ENCODE assay signal across 19 cellular contexts in genomic region chr9:124809741-124810500, GRCh38. TPM values are rescaled to one million over a fixed set of nuclear protein-coding genes. Genes with fewer than 3 reads are reported as not detected.
DNase-seq lines count a peak whose midpoint lies in the region; TF ChIP-seq lines count a peak whose summit lies in the region.
"Had no signal": no experiment of that assay in that cellular context is flagged by ENCODE, and none has a peak within 500 bp of the region (broad histone marks: within the 10 kb centered on the region; RNA-seq: fewer than 3 reads in every experiment).

No MANE protein-coding gene starts in this region.

- TF ChIP-seq POLR2A in uterus (IDR thresholded peaks at IDR 0.05): no peak

- intact Hi-C loops in left ventricle myocardium inferior (cut with micrococcal nuclease) (no loop called here), uterus (cut with DNase I; ENCODE audit: low total_unique reads) (no loop called here)
- intact Hi-C loops in dendritic cell treated with granulocyte-macrophage colony-stimulating factor and Interleukin-4, amounts not matched to agents 40 ng/mL and 50 ng/mL, for 4 days (cut with micrococcal nuclease): no loop called here

- no peaks in the 10 kb centered on the region for H3K9me3 ChIP-seq in left ventricle myocardium inferior (replicated peaks)
- no peaks in the 10 kb centered on the region for H3K9me3 ChIP-seq in right atrium auricular region
- H3K9me3 ChIP-seq in muscle layer of colon (ENCODE audit: low read length): no peaks in the 10 kb centered on the region
- H3K9me3 ChIP-seq in uterus: no peaks in the 10 kb centered on the region
- no peaks in the 10 kb centered on the region for H3K9me3 ChIP-seq in BE2C
- H3K9me3 ChIP-seq: BLaER1 treated with 17β-estradiol and CSF1 and Interleukin-3, amounts not matched to agents 10 nM and 100 nM had no signal

- H3K4me3 ChIP-seq in left ventricle myocardium inferior: no peak overlapping the region
- no peak overlapping the region for H3K4me3 ChIP-seq in right atrium auricular region
- no peak overlapping the region for H3K4me3 ChIP-seq in muscle layer of colon (ENCODE audit: low read depth in 1 of 2, low read length in 2 of 2)
- H3K4me3 ChIP-seq in uterus: no peak overlapping the region
- no peak overlapping the region for H3K4me3 ChIP-seq in BE2C (ENCODE audit: low read depth, low read length)
- H3K4me3 ChIP-seq: BLaER1 treated with 17β-estradiol and CSF1 and Interleukin-3, amounts not matched to agents 10 nM and 100 nM had no signal

- H3K9ac ChIP-seq in muscle layer of colon (ENCODE audit: low read length): no peak overlapping the region
- H3K9ac ChIP-seq: BLaER1 treated with 17β-estradiol and CSF1 and Interleukin-3, amounts not matched to agents 10 nM and 100 nM had no signal

- TF ChIP-seq CTCF in left ventricle myocardium inferior (IDR thresholded peaks at IDR 0.05; ENCODE audit: borderline replicate concordance): no peak
- no peak for TF ChIP-seq CTCF in right atrium auricular region (IDR thresholded peaks at IDR 0.05)
- no peak for TF ChIP-seq CTCF in uterus (IDR thresholded peaks at IDR 0.05)
- TF ChIP-seq CTCF in BE2C (IDR thresholded peaks at IDR 0.05; ENCODE audit: low read depth, low read length): no peak

- DNase-seq in left ventricle myocardium inferior (no peak), right atrium auricular region (ENCODE audit: low spot score) (no peak), uterus (no peak), BE2C (no peak)
- DNase-seq in stimulated activated CD4-positive, alpha-beta T cell treated with anti-CD3 and anti-CD28 coated beads, Interleukin-4, amount 100 ng/mL, for 1 hour: no peak
- no peak for DNase-seq in central memory CD4-positive, alpha-beta T cell
- DNase-seq: activated CD4-positive, CD25-positive, alpha-beta regulatory T cell treated with anti-CD3 and anti-CD28 coated beads, Interleukin-2, amount 50 U/mL, for 72 hours; activated naive CD4-positive, alpha-beta T cell treated with anti-CD3 and anti-CD28 coated beads for 36 hours; activated T-cell treated with anti-CD3 and anti-CD28 coated beads, Interleukin-2, amount 50 U/mL, for 4 hours; effector CD4-positive, alpha-beta T cell; Karpas-422; NCI-H524 treated with DMSO at 0.1 percent for 48 hours; stimulated activated CD8-positive, alpha-beta memory T cell treated with anti-CD3 and anti-CD28 coated beads, Interleukin-4, amount 100 ng/mL, for 48 hours; substantia nigra had no signal

- H3K27me3 Mint-ChIP-seq in dendritic cell treated with granulocyte-macrophage colony-stimulating factor and Interleukin-4, amounts not matched to agents 40 ng/mL and 50 ng/mL, for 4 days: peaks cover 5% of the 10 kb centered on the region

- H3K4me1 Mint-ChIP-seq in dendritic cell treated with granulocyte-macrophage colony-stimulating factor and Interleukin-4, amounts not matched to agents 40 ng/mL and 50 ng/mL, for 4 days (ENCODE audit: low read depth): no peaks in the 10 kb centered on the region
- H3K4me1 Mint-ChIP-seq: central memory CD8-positive, alpha-beta T cell had no signal

- H3K27ac Mint-ChIP-seq in dendritic cell treated with granulocyte-macrophage colony-stimulating factor and Interleukin-4, amounts not matched to agents 40 ng/mL and 50 ng/mL, for 4 days: peak overlapping the region; percentile 7
- H3K27ac Mint-ChIP-seq: activated naive CD4-positive, alpha-beta T cell treated with anti-CD3 and anti-CD28 coated beads for 36 hours had no signal

- H3K27me3 ChIP-seq in left ventricle myocardium inferior (ENCODE audit: low read depth) (no peaks in the 10 kb centered on the region), right atrium auricular region (no peaks in the 10 kb centered on the region), muscle layer of colon (ENCODE audit: control insufficient read depth in 1 of 2, insufficient read depth in 2 of 2, low read length in 2 of 2) (no peaks in the 10 kb centered on the region), uterus (no peaks in the 10 kb centered on the region), BE2C (no peaks in the 10 kb centered on the region)
- H3K27me3 ChIP-seq: BLaER1 treated with 17β-estradiol and CSF1 and Interleukin-3, amounts not matched to agents 10 nM and 100 nM had no signal

- H3K36me3 ChIP-seq in left ventricle myocardium inferior (peaks cover 7% of the 10 kb centered on the region), right atrium auricular region (peaks cover 5% of the 10 kb centered on the region), muscle layer of colon (ENCODE audit: insufficient read depth, low read length) (no peaks in the 10 kb centered on the region), uterus (no peaks in the 10 kb centered on the region), BE2C (no peaks in the 10 kb centered on the region)
- H3K36me3 ChIP-seq: BLaER1 treated with 17β-estradiol and CSF1 and Interleukin-3, amounts not matched to agents 10 nM and 100 nM had no signal

- no peaks in the 10 kb centered on the region for H3K9me3 Mint-ChIP-seq in dendritic cell treated with granulocyte-macrophage colony-stimulating factor and Interleukin-4, amounts not matched to agents 40 ng/mL and 50 ng/mL, for 4 days
- H3K9me3 Mint-ChIP-seq: activated naive CD4-positive, alpha-beta T cell treated with anti-CD3 and anti-CD28 coated beads for 36 hours; activated T-cell treated with anti-CD3 and anti-CD28 coated beads, Interleukin-2, amount 50 U/mL, for 4 hours; central memory CD8-positive, alpha-beta T cell had no signal

- H3K27ac ChIP-seq in left ventricle myocardium inferior (replicated peaks) (peak overlapping the region; percentile 63), right atrium auricular region (peak overlapping the region in 1 of 2 donors; percentile 9), muscle layer of colon (ENCODE audit: low read depth, low read length) (peak overlapping the region; percentile 83), uterus (peak overlapping the region; percentile 84 to 89)
- H3K27ac ChIP-seq: BLaER1 treated with 17β-estradiol and CSF1 and Interleukin-3, amounts not matched to agents 10 nM and 100 nM had no signal

- peaks cover 6% of the 10 kb centered on the region for H3K4me1 ChIP-seq in left ventricle myocardium inferior
- H3K4me1 ChIP-seq in right atrium auricular region: peaks cover 0 to 12% of the 10 kb centered on the region in 2 donors
- H3K4me1 ChIP-seq in muscle layer of colon (ENCODE audit: insufficient read depth, low read length): peaks cover 41% of the 10 kb centered on the region
- H3K4me1 ChIP-seq in uterus: peaks cover 0 to 10% of the 10 kb centered on the region in 2 donors
- no peaks in the 10 kb centered on the region; the same call in 1 of the 2 replicates for H3K4me1 ChIP-seq in BE2C

- H3K36me3 Mint-ChIP-seq in dendritic cell treated with granulocyte-macrophage colony-stimulating factor and Interleukin-4, amounts not matched to agents 40 ng/mL and 50 ng/mL, for 4 days (ENCODE audit: low read depth): no peaks in the 10 kb centered on the region

- no peak overlapping the region for H3K4me3 Mint-ChIP-seq in dendritic cell treated with granulocyte-macrophage colony-stimulating factor and Interleukin-4, amounts not matched to agents 40 ng/mL and 50 ng/mL, for 4 days
- H3K4me3 Mint-ChIP-seq: activated naive CD4-positive, alpha-beta T cell treated with anti-CD3 and anti-CD28 coated beads for 36 hours; activated T-cell treated with anti-CD3 and anti-CD28 coated beads, Interleukin-2, amount 50 U/mL, for 4 hours; central memory CD8-positive, alpha-beta T cell had no signal

RNA-seq across cellular contexts. Expression of gene OLFML2A, which starts 33.0 kb away (rescaled TPM):
- total RNA-seq in left ventricle myocardium inferior (41.1 TPM), right atrium auricular region (10 to 100 TPM; 41.2 to 53.2 TPM), uterus (10 to 100 TPM; 21.3 to 86.5 (median 71.8) TPM)
- polyA plus RNA-seq in BE2C (2012; ENCODE audit: insufficient read depth, insufficient read length, low read depth): 0.09 TPM
- total RNA-seq: activated naive CD4-positive, alpha-beta T cell treated with anti-CD3 and anti-CD28 coated beads for 36 hours had no signal

RNA-seq across cellular contexts. Expression of gene NR6A1, which starts 38.8 kb away (rescaled TPM):
- 1.0 TPM for total RNA-seq in left ventricle myocardium inferior
- 1 to 10 TPM; 1.9 to 2.6 TPM for total RNA-seq in right atrium auricular region
- total RNA-seq in uterus: 1 to 10 TPM in 2 of 4 donors, under 1 TPM in 1, not detected in 1; under 0.01 to 2.6 (median 1.3) TPM
- 0.23 TPM for polyA plus RNA-seq in BE2C (2012; ENCODE audit: insufficient read depth, insufficient read length, low read depth)

RNA-seq across cellular contexts. Expression of gene WDR38, which starts 43.3 kb away (rescaled TPM):
- total RNA-seq in left ventricle myocardium inferior (not detected), right atrium auricular region (not detected), uterus (1 to 10 TPM in 1 of 4 donors, under 1 TPM in 1, not detected in 2; 0.79 to 1.9 TPM)
- polyA plus RNA-seq in BE2C (2012; ENCODE audit: insufficient read depth, insufficient read length, low read depth): not detected
- total RNA-seq: activated naive CD4-positive, alpha-beta T cell treated with anti-CD3 and anti-CD28 coated beads for 36 hours; activated T-cell treated with anti-CD3 and anti-CD28 coated beads, Interleukin-2, amount 50 U/mL, for 4 hours; glomerular endothelial cell had no signal

RNA-seq across cellular contexts. Expression of gene RPL35, which starts 51.8 kb away (rescaled TPM):
- total RNA-seq in left ventricle myocardium inferior (686 TPM), right atrium auricular region (1,000 to 10,000 TPM in 1 of 2 donors, 100 to 1,000 TPM in 1; 846 to 1,378 TPM), uterus (1,000 to 10,000 TPM in 3 of 4 donors, 100 to 1,000 TPM in 1; 913 to 5,275 (median 2,170) TPM)
- 2,605 TPM for polyA plus RNA-seq in BE2C (2012; ENCODE audit: insufficient read depth, insufficient read length, low read depth)

RNA-seq across cellular contexts. Expression of gene ARPC5L, which starts 52.0 kb away (rescaled TPM):
- total RNA-seq in left ventricle myocardium inferior: 39.2 TPM
- 10 to 100 TPM; 21.7 to 23.5 TPM for total RNA-seq in right atrium auricular region
- total RNA-seq in uterus: 10 to 100 TPM in 1 of 4 donors, 1 to 10 TPM in 3; 1.0 to 18.3 (median 5.6) TPM
- polyA plus RNA-seq in BE2C (2012; ENCODE audit: insufficient read depth, insufficient read length, low read depth): 121 TPM
